In the genomic region with DNA sequence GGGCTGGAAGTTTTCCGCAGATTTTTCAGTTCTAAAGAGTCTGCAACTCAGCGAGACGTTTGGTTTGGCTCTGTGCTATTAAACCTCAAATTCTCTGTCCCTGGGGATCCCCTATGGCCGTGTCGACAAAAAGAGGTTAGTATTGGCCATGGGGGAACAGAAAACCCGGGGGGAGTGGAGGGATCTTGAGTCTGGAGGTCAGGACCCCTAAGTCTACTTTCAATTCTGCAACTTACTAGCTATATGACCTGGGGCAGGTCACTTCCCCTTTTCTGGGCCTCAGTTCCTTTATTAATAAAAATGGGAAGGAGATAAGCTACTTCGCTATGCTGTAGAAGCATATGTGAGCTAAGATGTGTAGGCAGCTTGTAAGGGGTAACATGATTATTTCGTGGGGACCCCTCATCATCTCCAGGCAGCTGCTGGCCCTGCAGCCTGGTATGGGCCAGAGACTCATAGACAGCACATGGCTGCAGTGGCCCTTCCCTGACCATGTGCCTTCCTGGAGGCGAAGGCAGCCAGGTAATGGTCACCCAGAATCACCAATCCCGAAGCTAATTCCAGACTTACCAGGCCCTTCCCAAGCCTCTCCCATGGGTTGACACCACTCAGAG, we compare ENCODE assay signal across 11 cellular contexts. TPM values are rescaled to one million over a fixed set of nuclear protein-coding genes. Genes with fewer than 3 reads are reported as not detected.
DNase-seq lines count a peak whose midpoint lies in the region; ATAC-seq, FAIRE-seq and TF ChIP-seq lines count a peak whose summit lies in the region.
"Had no signal": no experiment of that assay in that cellular context is flagged by ENCODE, and none has a peak within 500 bp of the region (broad histone marks: within the 10 kb centered on the region; RNA-seq: fewer than 3 reads in every experiment).

No MANE protein-coding gene starts in this region.

- POLR2A ChIA-PET in OCI-LY7 (lab: Charles Lee) = interaction anchor here (0.8 to 2.4 kb wide), 7 partner anchors 8 to 66 kb away, joined by 3 to 21 read pairs (median 6); a partner anchor contains a TSS

- no peaks in the 10 kb centered on the region for H3K27me3 ChIP-seq in thoracic aorta (replicated peaks; ENCODE audit: insufficient read depth)
- H3K27me3 ChIP-seq: testis had no signal

- H3K27ac ChIP-seq in OCI-LY7 (ENCODE audit: low read depth, low read length, poor library complexity, severe bottlenecking) = peak overlapping the region; percentile 58
- peak overlapping the region; percentile 90 to 92 for H3K27ac ChIP-seq in thoracic aorta
- H3K27ac ChIP-seq: A549, testis had no signal

- intact Hi-C loops in OCI-LY7 (cut with micrococcal nuclease; ENCODE audit: unreplicated experiment) = loop anchor here (10.0 kb wide), 1 partner anchor 763 kb away; a partner anchor contains a TSS
- intact Hi-C loops in posterior vena cava (cut with DNase I) = no loop called here

- H3K36me3 Mint-ChIP-seq in activated CD8-positive, alpha-beta memory T cell treated with anti-CD3 and anti-CD28 coated beads, Interleukin-2, amount 10 ng/mL, durations not matched to agents 7 days and 5 days = peaks cover 45% of the 10 kb centered on the region

- H3K79me2 ChIP-seq in OCI-LY7 (ENCODE audit: insufficient read depth, low read depth, low read length) = no peaks in the 10 kb centered on the region

- H3K4me1 Mint-ChIP-seq in activated CD8-positive, alpha-beta memory T cell treated with anti-CD3 and anti-CD28 coated beads, Interleukin-2, amount 10 ng/mL, durations not matched to agents 7 days and 5 days = peaks cover 91% of the 10 kb centered on the region

- H3K9me3 ChIP-seq in OCI-LY7 (ENCODE audit: low read length) (no peaks in the 10 kb centered on the region), thoracic aorta (no peaks in the 10 kb centered on the region)
- H3K9me3 ChIP-seq: A549, testis had no signal

- no peaks in the 10 kb centered on the region for H3K36me3 ChIP-seq in OCI-LY7 (ENCODE audit: insufficient read depth, low read length)
- peaks cover 11% of the 10 kb centered on the region for H3K36me3 ChIP-seq in thoracic aorta

- DNase-seq in activated CD8-positive, alpha-beta memory T cell treated with anti-CD3 and anti-CD28 coated beads, Interleukin-2, amount 10 ng/mL, durations not matched to agents 7 days and 5 days = no peak
- DNase-seq in activated CD8-positive, alpha-beta memory T cell treated with anti-CD3 and anti-CD28 coated beads, Interleukin-2, amount 50 U/mL, for 4 hours = no peak
- DNase-seq in OCI-LY7 (ENCODE audit: low spot score) = peak; percentile 85
- DNase-seq in thoracic aorta (ENCODE audit: low spot score) = no peak
- no peak for DNase-seq in H54 (ENCODE audit: insufficient read length, low spot score)
- DNase-seq in NCI-H2227 (lab: John Stamatoyannopoulos, UW; ENCODE audit: unreplicated experiment) = no peak
- DNase-seq in posterior vena cava (ENCODE audit: low spot score) = no peak
- DNase-seq: testis had no signal

- peak overlapping the region; percentile 94 for H3K4me2 ChIP-seq in OCI-LY7 (ENCODE audit: low read length)
- H3K4me2 ChIP-seq: A549 had no signal

- no peak for ATAC-seq in activated CD8-positive, alpha-beta memory T cell treated with anti-CD3 and anti-CD28 coated beads, Interleukin-2, amount 10 ng/mL, durations not matched to agents 7 days and 5 days
- ATAC-seq in HG03025 (IDR thresholded peaks at IDR 0.05; ENCODE audit: low FRiP score, unreplicated experiment) (peak; percentile 27), thoracic aorta (ENCODE audit: insufficient number of reproducible peaks, low FRiP score, low read depth) (no peak)
- ATAC-seq: A549 had no signal

- H3K27me3 Mint-ChIP-seq in activated CD8-positive, alpha-beta memory T cell treated with anti-CD3 and anti-CD28 coated beads, Interleukin-2, amount 10 ng/mL, durations not matched to agents 7 days and 5 days = no peaks in the 10 kb centered on the region

- H3K9me3 Mint-ChIP-seq in activated CD8-positive, alpha-beta memory T cell treated with anti-CD3 and anti-CD28 coated beads, Interleukin-2, amount 10 ng/mL, durations not matched to agents 7 days and 5 days (ENCODE audit: low read depth) = peaks cover 2% of the 10 kb centered on the region

- H3K4me3 ChIP-seq in OCI-LY7 (ENCODE audit: low read depth, low read length, poor library complexity, severe bottlenecking) (peak overlapping the region; percentile 28), thoracic aorta (no peak overlapping the region)
- H3K4me3 ChIP-seq: A549, testis had no signal

- H3K9me2 ChIP-seq in OCI-LY7 (ENCODE audit: insufficient read depth, low read length) = no peaks in the 10 kb centered on the region

- peak overlapping the region; percentile 30 for H3K27ac Mint-ChIP-seq in activated CD8-positive, alpha-beta memory T cell treated with anti-CD3 and anti-CD28 coated beads, Interleukin-2, amount 10 ng/mL, durations not matched to agents 7 days and 5 days

- no peaks in the 10 kb centered on the region for H4K20me1 ChIP-seq in OCI-LY7 (ENCODE audit: insufficient read depth, low read length)

- FAIRE-seq in H54 (lab: Jason Lieb, UNC) = no peak
- FAIRE-seq: A549 had no signal

- no TSS peak for BruUV-seq in OCI-LY7 (replicated peaks; lab: Mats Ljungman, UMichigan)

- no peak for TF ChIP-seq POLR2A in H54 (IDR thresholded peaks at IDR 0.05; ENCODE audit: low read depth, low read length)

- no peak overlapping the region; the same call in 1 of the 2 replicates for H2AFZ ChIP-seq in OCI-LY7 (ENCODE audit: low read length)

- peaks cover 81% of the 10 kb centered on the region for H3K4me1 ChIP-seq in OCI-LY7 (ENCODE audit: insufficient read depth, low read length, poor library complexity, severe bottlenecking)
- H3K4me1 ChIP-seq in thoracic aorta (ENCODE audit: control insufficient read depth in 1 of 2, low read depth in 2 of 2) = peaks cover 54 to 93% of the 10 kb centered on the region in 2 donors
- H3K4me1 ChIP-seq: testis had no signal

- no peak for TF ChIP-seq CTCF in OCI-LY7 (conservative IDR thresholded peaks at IDR 0.05; ENCODE audit: low read length)
- no peak for TF ChIP-seq CTCF in thoracic aorta (IDR thresholded peaks at IDR 0.05)

- no peak overlapping the region for H3K4me3 Mint-ChIP-seq in activated CD8-positive, alpha-beta memory T cell treated with anti-CD3 and anti-CD28 coated beads, Interleukin-2, amount 10 ng/mL, durations not matched to agents 7 days and 5 days

- CTCF ChIA-PET in activated CD8-positive, alpha-beta memory T cell treated with anti-CD3 and anti-CD28 coated beads, Interleukin-2, amount 10 ng/mL, durations not matched to agents 7 days and 5 days (lab: Charles Lee) = interaction anchor here (0.7 to 14.6 kb wide), 7 partner anchors 8 to 169 kb away, joined by 3 to 309 read pairs (median 5); a partner anchor contains a TSS
- CTCF ChIA-PET in OCI-LY7 (lab: Charles Lee; ENCODE audit: unreplicated experiment) = interaction anchor here (1.0 to 2.0 kb wide), 6 partner anchors 8 to 28 kb away, joined by 3 to 13 read pairs (median 4); a partner anchor contains a TSS

RNA-seq across cellular contexts. Expression of a gene that starts 8.6 kb away (rescaled TPM):
- total RNA-seq in activated CD8-positive, alpha-beta memory T cell treated with anti-CD3 and anti-CD28 coated beads, Interleukin-2, amount 10 ng/mL, durations not matched to agents 7 days and 5 days = 100 to 1,000 TPM; 116 to 177 TPM
- 15.0 and 21.7 TPM in 2 replicates for total RNA-seq in OCI-LY7 (2014; rRNA removed; shearing (Covaris generic))
- total RNA-seq in OCI-LY7 (2022) = 16.1 and 23.6 TPM in 2 replicates
- 10 to 100 TPM; 47.2 to 48.3 TPM for total RNA-seq in thoracic aorta
- total RNA-seq in posterior vena cava = 10 to 100 TPM; 60.0 to 66.5 TPM
- total RNA-seq: H4 had no signal

RNA-seq across cellular contexts. Expression of a gene that starts 29.4 kb away (rescaled TPM):
- under 1 TPM in 1 of 2 experiments, not detected in 1; 0.14 TPM for total RNA-seq in activated CD8-positive, alpha-beta memory T cell treated with anti-CD3 and anti-CD28 coated beads, Interleukin-2, amount 10 ng/mL, durations not matched to agents 7 days and 5 days
- not detected in 2 replicates for total RNA-seq in OCI-LY7 (2014; rRNA removed; shearing (Covaris generic))
- total RNA-seq in OCI-LY7 (2022) (not detected in 2 replicates), thoracic aorta (not detected), posterior vena cava (not detected)
- total RNA-seq: H4 had no signal

RNA-seq across cellular contexts. Expression of a gene that starts 40.6 kb away (rescaled TPM):
- total RNA-seq in activated CD8-positive, alpha-beta memory T cell treated with anti-CD3 and anti-CD28 coated beads, Interleukin-2, amount 10 ng/mL, durations not matched to agents 7 days and 5 days = not detected
- total RNA-seq in OCI-LY7 (2014; rRNA removed; shearing (Covaris generic)) = not detected in 2 replicates
- total RNA-seq in OCI-LY7 (2022) (not detected in 2 replicates), thoracic aorta (not detected), posterior vena cava (not detected)
- total RNA-seq: H4 had no signal

RNA-seq across cellular contexts. Expression of a gene that starts 58.4 kb away (rescaled TPM):
- total RNA-seq in activated CD8-positive, alpha-beta memory T cell treated with anti-CD3 and anti-CD28 coated beads, Interleukin-2, amount 10 ng/mL, durations not matched to agents 7 days and 5 days = 1 to 10 TPM; 3.4 to 4.2 TPM
- 0.28 and 0.44 TPM in 2 replicates for total RNA-seq in OCI-LY7 (2014; rRNA removed; shearing (Covaris generic))
- total RNA-seq in OCI-LY7 (2022) = 0.48 and 0.84 TPM in 2 replicates
- under 1 TPM; 0.14 to 0.71 TPM for total RNA-seq in thoracic aorta
- 1 to 10 TPM in 1 of 2 donors, under 1 TPM in 1; 0.37 to 1.2 TPM for total RNA-seq in posterior vena cava
